ENCODE assay signal across 23 cellular contexts in the genomic region with DNA sequence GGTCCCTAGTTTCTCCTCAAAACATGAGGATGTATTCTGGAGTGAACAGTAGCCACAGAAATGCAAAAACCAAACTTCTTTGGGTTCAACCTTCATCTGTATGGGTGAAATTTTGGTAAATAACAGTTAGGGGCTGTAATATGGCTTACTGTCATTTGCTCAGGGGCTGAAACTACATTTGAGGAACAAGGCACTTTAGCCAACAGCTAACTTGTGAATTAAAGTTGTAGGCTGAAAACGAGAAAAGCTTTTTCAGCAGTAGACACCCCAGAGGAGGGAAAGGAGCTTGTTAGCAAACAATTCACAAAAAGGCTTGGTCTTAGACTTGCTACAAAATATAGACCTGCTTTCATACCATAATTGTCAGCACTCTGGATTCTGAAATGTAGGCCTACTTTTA. TPM values are rescaled to one million over a fixed set of nuclear protein-coding genes. Genes with fewer than 3 reads are reported as not detected.
DNase-seq lines count a peak whose midpoint lies in the region; ATAC-seq and TF ChIP-seq lines count a peak whose summit lies in the region.
"Had no signal": no experiment of that assay in that cellular context is flagged by ENCODE, and none has a peak within 500 bp of the region (broad histone marks: within the 10 kb centered on the region; RNA-seq: fewer than 3 reads in every experiment).

No MANE protein-coding gene starts in this region.

- TF ChIP-seq POLR2A in GM18505 (IDR thresholded peaks at IDR 0.05; ENCODE audit: borderline replicate concordance, extremely low read depth, insufficient read depth, insufficient read length): no peak

- H3K4me2 ChIP-seq in DOHH2 (ENCODE audit: low read length) (peak overlapping the region; percentile 48), Karpas-422 (ENCODE audit: low read depth, low read length, poor library complexity, severe bottlenecking) (peak overlapping the region; percentile 32), OCI-LY3 (ENCODE audit: low read length) (peak overlapping the region; percentile 55)
- H3K4me2 ChIP-seq: PC-9 had no signal

- H3K9ac ChIP-seq in Karpas-422 (ENCODE audit: low read length): no peak overlapping the region
- no peak overlapping the region for H3K9ac ChIP-seq in OCI-LY3 (ENCODE audit: low read length)

- DNase-seq in Karpas-422 (no peak), caudate nucleus (lab: John Stamatoyannopoulos, UW) (no peak), ACHN (no peak)
- DNase-seq: CD4-positive, alpha-beta memory T cell; COR-L47; DMS53; HFFc6; IMR-90; KG1; NCI-H2029 treated with DMSO at 0.1 percent for 48 hours; NCI-H2227 treated with DMSO at 0.1 percent for 48 hours; PC-9; SHP77; T-helper 1 cell had no signal

- H3K4me3 ChIP-seq in DOHH2 (ENCODE audit: low read length): peak overlapping the region; percentile 43
- H3K4me3 ChIP-seq in Karpas-422 (ENCODE audit: low read length): no peak overlapping the region
- peak overlapping the region; percentile 9; the same call in 1 of the 2 replicates for H3K4me3 ChIP-seq in OCI-LY3 (ENCODE audit: low read length)
- H3K4me3 ChIP-seq: HAP-1, PC-9 had no signal

- H4K20me1 ChIP-seq in DOHH2 (ENCODE audit: control insufficient read depth, insufficient read depth, low read depth, low read length) (no peaks in the 10 kb centered on the region), Karpas-422 (ENCODE audit: insufficient read depth, low read depth, low read length) (no peaks in the 10 kb centered on the region), OCI-LY3 (ENCODE audit: insufficient read depth, low read length) (no peaks in the 10 kb centered on the region)

- peak overlapping the region; percentile 49 for H3K27ac ChIP-seq in DOHH2 (ENCODE audit: low read depth, low read length)
- no peak overlapping the region for H3K27ac ChIP-seq in Karpas-422 (ENCODE audit: low read length)
- H3K27ac ChIP-seq in OCI-LY3 (ENCODE audit: low read length): peak overlapping the region; percentile 25; the same call in 1 of the 2 replicates
- H3K27ac ChIP-seq in caudate nucleus (ENCODE audit: low read depth, low read length): peak overlapping the region; percentile 32
- H3K27ac ChIP-seq: PC-9 had no signal

- H3K9me3 ChIP-seq in DOHH2 (ENCODE audit: control insufficient read depth, insufficient read depth, low read length) (no peaks in the 10 kb centered on the region), Karpas-422 (ENCODE audit: low read length) (no peaks in the 10 kb centered on the region), OCI-LY3 (ENCODE audit: insufficient read depth, low read length) (no peaks in the 10 kb centered on the region)
- H3K9me3 ChIP-seq: HAP-1 had no signal

- H3K9me2 ChIP-seq in DOHH2 (replicated peaks; ENCODE audit: control insufficient read depth, low read length) (no peaks in the 10 kb centered on the region), Karpas-422 (replicated peaks; ENCODE audit: insufficient read depth, low read length) (no peaks in the 10 kb centered on the region)

- TF ChIP-seq CTCF in DOHH2 (IDR thresholded peaks at IDR 0.05; ENCODE audit: low read depth, low read length, poor library complexity, severe bottlenecking) (no peak), OCI-LY3 (IDR thresholded peaks at IDR 0.05; ENCODE audit: low read depth, low read length) (no peak)

- H3K36me3 ChIP-seq in DOHH2 (ENCODE audit: control insufficient read depth, low read length) (no peaks in the 10 kb centered on the region), Karpas-422 (ENCODE audit: insufficient read depth, low read length) (no peaks in the 10 kb centered on the region), OCI-LY3 (replicated peaks; ENCODE audit: low read depth, low read length) (no peaks in the 10 kb centered on the region)
- H3K36me3 ChIP-seq: HAP-1 had no signal

- H3K79me2 ChIP-seq in DOHH2 (ENCODE audit: control insufficient read depth, low read length) (no peaks in the 10 kb centered on the region), Karpas-422 (ENCODE audit: low read length) (no peaks in the 10 kb centered on the region), OCI-LY3 (ENCODE audit: low read length) (no peaks in the 10 kb centered on the region)

- H2AFZ ChIP-seq in Karpas-422 (ENCODE audit: low read length) (no peak overlapping the region), OCI-LY3 (ENCODE audit: low read depth, low read length) (no peak overlapping the region)
- H2AFZ ChIP-seq: PC-9 had no signal

- in situ Hi-C loops in ACHN (cut with HindIII; ENCODE audit: low pct_ligation_motif_present, low pct_unique_long_range_greater_than_20kb, low sequenced_read_pairs): no loop called here

- ATAC-seq in GM18873 (IDR thresholded peaks at IDR 0.05; ENCODE audit: low FRiP score, unreplicated experiment): no peak
- no peak for ATAC-seq in GM18505 (IDR thresholded peaks at IDR 0.05; ENCODE audit: unreplicated experiment)

- H3K27me3 ChIP-seq in DOHH2 (ENCODE audit: control insufficient read depth, low read length) (no peaks in the 10 kb centered on the region), Karpas-422 (ENCODE audit: low read length) (no peaks in the 10 kb centered on the region), OCI-LY3 (ENCODE audit: low read depth, low read length) (peaks cover 17% of the 10 kb centered on the region)

- H3F3A ChIP-seq in DOHH2 (ENCODE audit: control insufficient read depth, insufficient read depth): no peaks in the 10 kb centered on the region

- peaks cover 31% of the 10 kb centered on the region for H3K4me1 ChIP-seq in DOHH2 (ENCODE audit: control insufficient read depth, low read length)
- H3K4me1 ChIP-seq in Karpas-422 (ENCODE audit: low read length): peaks cover 16% of the 10 kb centered on the region
- H3K4me1 ChIP-seq in OCI-LY3 (ENCODE audit: low read length): peaks cover 21% of the 10 kb centered on the region
- H3K4me1 ChIP-seq: HAP-1 had no signal

RNA-seq across cellular contexts. Expression of gene TMEM171, which starts 6.6 kb away (rescaled TPM):
- not detected in 2 replicates for total RNA-seq in Karpas-422 (2014; rRNA removed; shearing (Covaris generic); ENCODE audit: low replicate concordance)

RNA-seq across cellular contexts. Expression of gene TMEM174, which starts 46.0 kb away (rescaled TPM):
- not detected in 2 replicates for total RNA-seq in Karpas-422 (2014; rRNA removed; shearing (Covaris generic); ENCODE audit: low replicate concordance)
- total RNA-seq: A172; CD4-positive, alpha-beta memory T cell; HFFc6; IMR-90; NCI-H460; PC-9; RPMI7951; SK-MEL-5 had no signal
